ENCODE assay signal across 8 cellular contexts in genomic region chr7:75842836-75843446, GRCh38. TPM values are rescaled to one million over a fixed set of nuclear protein-coding genes. Genes with fewer than 3 reads are reported as not detected.
DNase-seq lines count a peak whose midpoint lies in the region; ATAC-seq, FAIRE-seq and TF ChIP-seq lines count a peak whose summit lies in the region.

No MANE protein-coding gene starts in this region.

- DNase-seq in Daoy (ENCODE audit: low read depth) (peak; percentile 61), HPDE6-E6E7 (ENCODE audit: extremely low spot score) (peak; percentile 75), HepG2 (ENCODE audit: low spot score) (peak; percentile 33), stromal cell of bone marrow (ENCODE audit: low read depth) (peak; percentile 54), left colon (no peak), NCI-H345 treated with DMSO at 0.1 percent for 48 hours (lab: John Stamatoyannopoulos, UW; ENCODE audit: unreplicated experiment) (no peak)
- peak; percentile 64 to 68 for DNase-seq in activated T-cell treated with anti-CD3 and anti-CD28 coated beads, Interleukin-2, amount 50 U/mL, for 72 hours

- TF ChIP-seq RAD21 in HepG2 (CRISPR knock-in tag; IDR thresholded peaks at IDR 0.05) = no peak

- POLR2A ChIA-PET in HepG2 (lab: Yijun Ruan, JAX) = no interaction called here

- no peaks in the 10 kb centered on the region for H3K79me2 ChIP-seq in HepG2 (ENCODE audit: insufficient read depth, low read length)

- no peak for FAIRE-seq in HepG2 (lab: Jason Lieb, UNC)

- H3K36me3 Mint-ChIP-seq in activated T-cell treated with anti-CD3 and anti-CD28 coated beads, Interleukin-2, amount 50 U/mL, for 72 hours (ENCODE audit: insufficient read depth in 2 of 2) = no peaks in the 10 kb centered on the region

- no peaks in the 10 kb centered on the region for H4K20me1 ChIP-seq in HepG2 (ENCODE audit: insufficient read depth, low read length)

- TF ChIP-seq EP300 in HepG2 (IDR thresholded peaks at IDR 0.05; ENCODE audit: low read depth in 2 of 2, low read length in 2 of 2) = peak in 1 of 2 experiments; percentile 37; a peak in 1 of 4 replicates
- TF ChIP-seq EP300 in HepG2 (CRISPR knock-in tag; IDR thresholded peaks at IDR 0.05; ENCODE audit: borderline replicate concordance) = no peak

- H2AFZ ChIP-seq in HepG2 (ENCODE audit: low read length) = no peak overlapping the region

- CTCF ChIA-PET in HepG2 (lab: Yijun Ruan, JAX; ENCODE audit: low intra/inter-chr PET ratio, low total read pairs) = no interaction called here

- H3K9me3 Mint-ChIP-seq in activated T-cell treated with anti-CD3 and anti-CD28 coated beads, Interleukin-2, amount 50 U/mL, for 72 hours = no peaks in the 10 kb centered on the region

- in situ Hi-C loops in HepG2 (cut with HindIII; ENCODE audit: extremely low pct_ligation_motif_present, low pct_unique_long_range_greater_than_20kb) = no loop called here

- H3K4me2 ChIP-seq in HepG2 (ENCODE audit: low read depth, low read length) = peak overlapping the region; percentile 25; the same call in 1 of the 2 replicates

- peak; percentile 83 for ATAC-seq in GM21367 (IDR thresholded peaks at IDR 0.05; ENCODE audit: unreplicated experiment)
- peak; percentile 96 for ATAC-seq in activated T-cell treated with anti-CD3 and anti-CD28 coated beads, Interleukin-2, amount 50 U/mL, for 72 hours (replicated peaks in 1 of 2)
- peak; percentile 66 for ATAC-seq in HepG2
- ATAC-seq in left colon = no peak

- H3K27ac ChIP-seq in HepG2 (ENCODE audit: extremely low read length, insufficient read depth, low read length) = no peak overlapping the region

- H3K9ac ChIP-seq in HepG2 (ENCODE audit: insufficient read depth, low read depth, low read length) = no peak overlapping the region

- no peaks in the 10 kb centered on the region for H3K27me3 ChIP-seq in HepG2 (ENCODE audit: control insufficient read depth in 1 of 2, insufficient read depth in 2 of 2, low read length in 2 of 2)

- no peaks in the 10 kb centered on the region for H3K9me3 ChIP-seq in HepG2 (ENCODE audit: low read length)

- intact Hi-C loops in HepG2 (cut with micrococcal nuclease; ENCODE audit: unreplicated experiment) (no loop called here), left colon (cut with DNase I, micrococcal nuclease) (no loop called here)

- 31% methylated on average over 8 of the region's 8 CpGs for WGBS in HepG2 (ENCODE audit: low lambda C conversion rate)

- BruUV-seq in HepG2 (replicated peaks; lab: Mats Ljungman, UMichigan) = no TSS peak

- peaks cover 14% of the 10 kb centered on the region for H3K4me1 Mint-ChIP-seq in activated T-cell treated with anti-CD3 and anti-CD28 coated beads, Interleukin-2, amount 50 U/mL, for 72 hours (ENCODE audit: low read depth)

- H3K27me3 Mint-ChIP-seq in activated T-cell treated with anti-CD3 and anti-CD28 coated beads, Interleukin-2, amount 50 U/mL, for 72 hours (ENCODE audit: low read depth) = no peaks in the 10 kb centered on the region

- no peak for TF ChIP-seq CTCF in HepG2 (CRISPR knock-in tag; IDR thresholded peaks at IDR 0.05)

- peak overlapping the region; percentile 62 to 69 for H3K4me3 Mint-ChIP-seq in activated T-cell treated with anti-CD3 and anti-CD28 coated beads, Interleukin-2, amount 50 U/mL, for 72 hours

- no peaks in the 10 kb centered on the region for H3K36me3 ChIP-seq in HepG2 (replicated peaks in 1 of 2; ENCODE audit: control insufficient read depth in 1 of 2, insufficient read depth in 2 of 2, low read length in 2 of 2)

- TF ChIP-seq POLR2A in HepG2 (IDR thresholded peaks at IDR 0.05; ENCODE audit: insufficient read depth in 1 of 2, low read depth in 2 of 2, low read length in 2 of 2) = peak in 1 of 2 experiments; percentile 43; a peak in 1 of 4 replicates

- no peak overlapping the region for H3K4me3 ChIP-seq in HepG2 (replicated peaks in 1 of 3; ENCODE audit: insufficient read depth in 1 of 3, low read depth in 2 of 3, low read length in 3 of 3)

- H3K4me1 ChIP-seq in HepG2 (ENCODE audit: insufficient read depth, low read length) = peaks cover 15% of the 10 kb centered on the region

- peak overlapping the region; percentile 79 for H3K27ac Mint-ChIP-seq in activated T-cell treated with anti-CD3 and anti-CD28 coated beads, Interleukin-2, amount 50 U/mL, for 72 hours

TF ChIP-seq in HepG2, 621 proteins besides CTCF, POLR2A, EP300 and RAD21 (continues in another document):
- TF ChIP-seq ZNF367 (CRISPR knock-in tag; IDR thresholded peaks at IDR 0.05; ENCODE audit: borderline replicate concordance) (no peak), SMAD9 (CRISPR knock-in tag; IDR thresholded peaks at IDR 0.05) (no peak), ZNF549 (CRISPR knock-in tag; IDR thresholded peaks at IDR 0.05) (no peak), ZNF431 (CRISPR knock-in tag; IDR thresholded peaks at IDR 0.05; ENCODE audit: borderline replicate concordance, low read depth) (no peak), GLMP (CRISPR knock-in tag; IDR thresholded peaks at IDR 0.05; ENCODE audit: borderline replicate concordance) (no peak), ZNF616 (CRISPR knock-in tag; IDR thresholded peaks at IDR 0.05; ENCODE audit: low read depth) (no peak), SNAPC2 (CRISPR knock-in tag; IDR thresholded peaks at IDR 0.05) (peak; percentile 87; the same call in 1 of the 2 replicates), KDM5B (CRISPR knock-in tag; IDR thresholded peaks at IDR 0.05; ENCODE audit: borderline replicate concordance) (no peak)

RNA-seq across cellular contexts. Expression of gene CCL24, which starts 29.3 kb away (rescaled TPM):
- total RNA-seq in Daoy (2014; rRNA removed; shearing (Covaris generic)) = not detected in 2 replicates
- total RNA-seq in activated T-cell treated with anti-CD3 and anti-CD28 coated beads, Interleukin-2, amount 50 U/mL, for 72 hours = under 1 TPM in 1 of 2 donors, not detected in 1; 0.46 TPM
- total RNA-seq in HepG2 (2016; rRNA removed; fragmentation: Illumina TruSeq; extraction: Trizol) (not detected in 2 replicates), left colon (10 to 100 TPM in 1 of 2 donors, 1 to 10 TPM in 1; 7.4 to 21.7 TPM)
- not detected in 2 replicates for total RNA-seq in HepG2 (2016; cell fraction: cytosol; rRNA removed; fragmentation: Illumina TruSeq; extraction: Trizol; ENCODE audit: low read depth)
- not detected in 2 replicates for total RNA-seq in HepG2 (2016; cell fraction: insoluble cytoplasmic fraction; rRNA removed; fragmentation: Illumina TruSeq; extraction: Trizol)
- total RNA-seq in HepG2 (2016; cell fraction: membrane; rRNA removed; fragmentation: Illumina TruSeq; extraction: Trizol) = not detected in 2 replicates
- total RNA-seq in HepG2 (2016; cell fraction: nucleus; rRNA removed; fragmentation: Illumina TruSeq; extraction: Trizol) = not detected in 2 replicates
- not detected in 2 replicates for polyA plus RNA-seq in HepG2 (2011; rRNA removed)
- polyA plus RNA-seq in HepG2 (2011; cell fraction: cytosol; rRNA removed) = not detected in 2 replicates
- not detected in 2 replicates for polyA plus RNA-seq in HepG2 (2011; cell fraction: nucleus; rRNA removed)
- polyA plus RNA-seq in HepG2 (2012) = not detected in 2 replicates
- polyA plus RNA-seq in HepG2 (2016; cell fraction: cytosol; fragmentation: Illumina TruSeq; extraction: Trizol; ENCODE audit: low read depth) = not detected in 2 replicates
- not detected in 2 replicates for polyA plus RNA-seq in HepG2 (2016; cell fraction: insoluble cytoplasmic fraction; fragmentation: Illumina TruSeq; extraction: Trizol; ENCODE audit: low read depth)
- not detected in 2 replicates for polyA plus RNA-seq in HepG2 (2016; cell fraction: membrane; fragmentation: Illumina TruSeq; extraction: Trizol; ENCODE audit: low read depth)
- not detected in 2 replicates for polyA plus RNA-seq in HepG2 (2016; cell fraction: nucleus; fragmentation: Illumina TruSeq; extraction: Trizol; ENCODE audit: insufficient read depth, low read depth)
- 0.42 TPM in 1 of 2 replicates, not detected in the other for polyA minus RNA-seq in HepG2 (2011; rRNA and poly(A)+ RNA removed; ENCODE audit: low replicate concordance)
- not detected in 2 replicates for polyA minus RNA-seq in HepG2 (2011; cell fraction: cytosol; rRNA and poly(A)+ RNA removed)
- polyA minus RNA-seq in HepG2 (2011; cell fraction: nucleus; rRNA and poly(A)+ RNA removed) = not detected in 2 replicates

RNA-seq across cellular contexts. Expression of gene RHBDD2, which starts 35.9 kb away (rescaled TPM):
- total RNA-seq in Daoy (2014; rRNA removed; shearing (Covaris generic)) = 17.3 and 24.0 TPM in 2 replicates
- total RNA-seq in activated T-cell treated with anti-CD3 and anti-CD28 coated beads, Interleukin-2, amount 50 U/mL, for 72 hours = 10 to 100 TPM; 57.2 to 58.6 TPM
- total RNA-seq in HepG2 (2016; rRNA removed; fragmentation: Illumina TruSeq; extraction: Trizol) (14.9 and 23.1 TPM in 2 replicates), left colon (10 to 100 TPM; 52.8 to 62.3 TPM)
- total RNA-seq in HepG2 (2016; cell fraction: cytosol; rRNA removed; fragmentation: Illumina TruSeq; extraction: Trizol; ENCODE audit: low read depth) = 18.8 and 23.7 TPM in 2 replicates
- 9.2 and 24.2 TPM in 2 replicates for total RNA-seq in HepG2 (2016; cell fraction: insoluble cytoplasmic fraction; rRNA removed; fragmentation: Illumina TruSeq; extraction: Trizol)
- total RNA-seq in HepG2 (2016; cell fraction: membrane; rRNA removed; fragmentation: Illumina TruSeq; extraction: Trizol) = 29.8 and 37.0 TPM in 2 replicates
- 16.7 and 24.5 TPM in 2 replicates for total RNA-seq in HepG2 (2016; cell fraction: nucleus; rRNA removed; fragmentation: Illumina TruSeq; extraction: Trizol)
- 26.4 and 41.1 TPM in 2 replicates for polyA plus RNA-seq in HepG2 (2011; rRNA removed)
- 34.8 and 35.2 TPM in 2 replicates for polyA plus RNA-seq in HepG2 (2011; cell fraction: cytosol; rRNA removed)
- 33.3 and 35.1 TPM in 2 replicates for polyA plus RNA-seq in HepG2 (2011; cell fraction: nucleus; rRNA removed)
- polyA plus RNA-seq in HepG2 (2012) = 22.8 and 42.0 TPM in 2 replicates
- 39.1 and 46.7 TPM in 2 replicates for polyA plus RNA-seq in HepG2 (2016; cell fraction: cytosol; fragmentation: Illumina TruSeq; extraction: Trizol; ENCODE audit: low read depth)
- 17.9 and 21.5 TPM in 2 replicates for polyA plus RNA-seq in HepG2 (2016; cell fraction: insoluble cytoplasmic fraction; fragmentation: Illumina TruSeq; extraction: Trizol; ENCODE audit: low read depth)
- polyA plus RNA-seq in HepG2 (2016; cell fraction: membrane; fragmentation: Illumina TruSeq; extraction: Trizol; ENCODE audit: low read depth) = 52.8 and 61.8 TPM in 2 replicates
- polyA plus RNA-seq in HepG2 (2016; cell fraction: nucleus; fragmentation: Illumina TruSeq; extraction: Trizol; ENCODE audit: insufficient read depth, low read depth) = 57.7 and 58.2 TPM in 2 replicates
- 49.6 and 101 TPM in 2 replicates for polyA minus RNA-seq in HepG2 (2011; rRNA and poly(A)+ RNA removed; ENCODE audit: low replicate concordance)
- polyA minus RNA-seq in HepG2 (2011; cell fraction: cytosol; rRNA and poly(A)+ RNA removed) = 17.8 and 22.2 TPM in 2 replicates
- 12.7 and 13.4 TPM in 2 replicates for polyA minus RNA-seq in HepG2 (2011; cell fraction: nucleus; rRNA and poly(A)+ RNA removed)

Comparison
In these comparisons a context has a peak if more than half of its experiments do, and no peak if none do; other contexts are left out.
1. DNase-seq: peak in Daoy (single experiment), HPDE6-E6E7 (single experiment), activated T-cell treated with anti-CD3 and anti-CD28 coated beads, Interleukin-2, amount 50 U/mL, for 72 hours (2 of 2), HepG2 (single experiment) and stromal cell of bone marrow (single experiment); none in left colon (0 of 2) and NCI-H345 treated with DMSO at 0.1 percent for 48 hours (single experiment).